8 cellular contexts compared by ENCODE assay signal in genomic region chr2:104849618-104850097, GRCh38. TPM values are rescaled to one million over a fixed set of nuclear protein-coding genes. Genes with fewer than 3 reads are reported as not detected.
DNase-seq lines count a peak whose midpoint lies in the region; ATAC-seq and TF ChIP-seq lines count a peak whose summit lies in the region.

No MANE protein-coding gene starts in this region.

- H3K27ac ChIP-seq in prostate gland: no peak overlapping the region

- H3K4me3 ChIP-seq in foreskin fibroblast (ENCODE audit: low read depth in 1 of 2, low read length in 2 of 2): no peak overlapping the region
- no peak overlapping the region for H3K4me3 ChIP-seq in prostate gland

- intact Hi-C loops in prostate gland (cut with DNase I): no loop called here

- TF ChIP-seq CTCF in foreskin fibroblast (IDR thresholded peaks at IDR 0.05; ENCODE audit: low read depth, low read length): peak; percentile 77
- peak; percentile 29 to 69 (median 54) for TF ChIP-seq CTCF in prostate gland (IDR thresholded peaks at IDR 0.05)

- H3K9me3 ChIP-seq in prostate gland: no peaks in the 10 kb centered on the region

- H3K36me3 ChIP-seq in prostate gland: no peaks in the 10 kb centered on the region

- H3K4me1 ChIP-seq in prostate gland (replicated peaks): no peaks in the 10 kb centered on the region

- ATAC-seq in HG02610 (IDR thresholded peaks at IDR 0.05; ENCODE audit: unreplicated experiment) (peak; percentile 39), GM21360 (IDR thresholded peaks at IDR 0.05; ENCODE audit: unreplicated experiment) (no peak)

- in situ Hi-C loops in G401 (cut with HindIII; ENCODE audit: low sequenced_read_pairs): no loop called here

- peak; percentile 79 for DNase-seq in G401 (ENCODE audit: low spot score)
- peak; percentile 61 for DNase-seq in NCI-H460 (ENCODE audit: extremely low read depth, low read depth)
- peak; percentile 46 for DNase-seq in activated T-cell treated with anti-CD3 and anti-CD28 coated beads for 24 hours (ENCODE audit: low read depth)
- DNase-seq in foreskin fibroblast: peak; percentile 40 to 75
- peak; percentile 57 for DNase-seq in prostate gland (ENCODE audit: low spot score)
- DNase-seq in NCI-H1048 (lab: John Stamatoyannopoulos, UW): no peak

- under 1% methylated on average over 5 of the region's 5 CpGs for WGBS in prostate gland

- TF ChIP-seq POLR2A in prostate gland (IDR thresholded peaks at IDR 0.05): no peak

- peaks cover 56% of the 10 kb centered on the region for H3K27me3 ChIP-seq in prostate gland (replicated peaks; ENCODE audit: insufficient read depth)

RNA-seq across cellular contexts. Expression of gene POU3F3, which starts 4.3 kb away (rescaled TPM):
- not detected in 2 replicates for total RNA-seq in G401 (2014; rRNA removed; shearing (Covaris generic))
- not detected in 2 replicates for total RNA-seq in NCI-H460 (2014; rRNA removed; shearing (Covaris generic))
- polyA plus RNA-seq in NCI-H460 (2014; cell fraction: nucleus; rRNA removed): 0.54 TPM in 1 of 2 replicates, not detected in the other
- 1 to 10 TPM in 1 of 2 donors, not detected in 1; 2.2 TPM for total RNA-seq in prostate gland
